Comparison of ENCODE assay signal across 1 cellular context in genomic region chr19:1884719-1885334, GRCh38.
TF ChIP-seq lines count a peak whose summit lies in the region.

No MANE protein-coding gene starts in this region.

TF ChIP-seq in HepG2, 621 proteins besides CTCF, POLR2A, EP300 and RAD21 (continued from another document):
- TF ChIP-seq IRF9 (CRISPR knock-in tag; IDR thresholded peaks at IDR 0.05; ENCODE audit: borderline replicate concordance) (0 out of 2 replicates have a peak, but pooled peaks have one; percentile 16), ZNF687 (CRISPR knock-in tag; IDR thresholded peaks at IDR 0.05) (peak; percentile 55; the same call in 1 of the 2 replicates), HOXD1 (CRISPR knock-in tag; IDR thresholded peaks at IDR 0.05) (no peak), TP53 (CRISPR knock-in tag; conservative IDR thresholded peaks at IDR 0.05) (no peak), ZNF772 (CRISPR knock-in tag; IDR thresholded peaks at IDR 0.05) (0 out of 2 replicates have a peak, but pooled peaks have one; percentile 7), ARID4A (CRISPR knock-in tag; IDR thresholded peaks at IDR 0.05; ENCODE audit: borderline replicate concordance) (peak; percentile 45), HNF1B (CRISPR knock-in tag; IDR thresholded peaks at IDR 0.05) (no peak)
